In genomic region chr7:152649220-152649619, GRCh38 we compare ENCODE assay signal across 2 cellular contexts.
TF ChIP-seq lines count a peak whose summit lies in the region.

No MANE protein-coding gene starts in this region.

TF ChIP-seq in HepG2, 621 proteins besides CTCF, POLR2A, EP300 and RAD21:
- TF ChIP-seq SMAD1 (CRISPR knock-in tag; IDR thresholded peaks at IDR 0.05; ENCODE audit: borderline replicate concordance, low read depth) (no peak), MAFF (IDR thresholded peaks at IDR 0.05; ENCODE audit: low read depth, low read length) (peak; percentile 65), MAFK (conservative IDR thresholded peaks at IDR 0.05 in 1 of 2, IDR thresholded peaks at IDR 0.05 in 1 of 2; ENCODE audit: low read length in 2 of 2) (peak; percentile 56 to 80)

TF ChIP-seq in IMR-90, 13 proteins besides CTCF, POLR2A, EP300 and RAD21:
- peak; percentile 55; the same call in 1 of the 2 replicates for TF ChIP-seq MAFK (IDR thresholded peaks at IDR 0.05; ENCODE audit: low read depth, low read length)
- no peak for TF ChIP-seq MXI1 (IDR thresholded peaks at IDR 0.05; ENCODE audit: borderline replicate concordance, low read depth, low read length)
